In genomic region chr1:84619383-84620093, GRCh38 we compare ENCODE assay signal across 8 cellular contexts. TPM values are rescaled to one million over a fixed set of nuclear protein-coding genes. Genes with fewer than 3 reads are reported as not detected.
A peak's percentile ranks its signal among the peaks of the same experiment; 100 is the strongest.
DNase-seq lines count a peak whose midpoint lies in the region; ATAC-seq lines count a peak whose summit lies in the region.

No MANE protein-coding gene starts in this region.

- H3K36me3 ChIP-seq in mesodermal cell (ENCODE audit: control insufficient read depth, insufficient read depth, low read length), result no peaks in the 10 kb centered on the region

- no peak for ATAC-seq in HG02885 (IDR thresholded peaks at IDR 0.05; ENCODE audit: poor library complexity, unreplicated experiment)

- DNase-seq in SKM-1 treated with dmso at 0.1 percent for 144 hours (lab: John Stamatoyannopoulos, UW; ENCODE audit: unreplicated experiment), result peak; percentile 54
- DNase-seq in SKM-1 (lab: John Stamatoyannopoulos, UW; ENCODE audit: unreplicated experiment), result no peak
- DNase-seq in SK-MEL-5 (ENCODE audit: low read depth, low spot score), result peak; percentile 27
- DNase-seq in astrocyte of the hippocampus (ENCODE audit: low read depth, low spot score), result peak; percentile 71
- DNase-seq in stimulated activated CD8-positive, alpha-beta memory T cell treated with anti-CD3 and anti-CD28 coated beads, Interleukin-7, amount 100 ng/mL, for 48 hours (ENCODE audit: extremely low read depth in 1 of 2, low read depth in 1 of 2), result peak; percentile 38 to 80
- DNase-seq in epidermal melanocyte (ENCODE audit: insufficient read length, low spot score), result no peak

- in situ Hi-C loops in SK-MEL-5 (cut with HindIII; ENCODE audit: low pct_unique_long_range_greater_than_20kb, low sequenced_read_pairs), result loop anchor here (25.0 kb wide), 1 partner anchor 182 kb away; no protein-coding TSS in a partner anchor

- H3K4me1 ChIP-seq in mesodermal cell (ENCODE audit: control insufficient read depth, insufficient read depth, low read length, poor library complexity, severe bottlenecking), result peaks cover 14% of the 10 kb centered on the region

- H3K4me3 ChIP-seq in mesodermal cell (ENCODE audit: extremely low read depth, insufficient read depth, low read length, poor library complexity, severe bottlenecking), result no peak overlapping the region

- H3K27ac ChIP-seq in mesodermal cell (ENCODE audit: low read depth, low read length, severe bottlenecking), result peak overlapping the region; percentile 92

- peaks cover 7% of the 10 kb centered on the region for H3K9me3 ChIP-seq in mesodermal cell (ENCODE audit: control insufficient read depth, low read length)

- 60 to 73% methylated on average over 1 to 7 of the region's 9 CpGs for WGBS in mesodermal cell (ENCODE audit: insufficient coverage in 2 of 2), 2 experiments

RNA-seq across cellular contexts. Expression of gene CTBS, which starts 45.3 kb away (rescaled TPM):
- 12.2 and 13.6 TPM in 2 replicates for total RNA-seq in SK-MEL-5 (2014; rRNA removed; shearing (Covaris generic))
- polyA plus RNA-seq in SK-MEL-5 (2015; cell fraction: cytosol; rRNA removed), result 29.4 and 36.2 TPM in 2 replicates
- polyA plus RNA-seq in SK-MEL-5 (2015; cell fraction: nucleus; rRNA removed), result 12.5 and 13.7 TPM in 2 replicates
- polyA plus RNA-seq in mesodermal cell (2013, experiment 1 of 2), result 20.4 TPM
- polyA plus RNA-seq in mesodermal cell (2013, experiment 2 of 2), result 20.3 TPM

Comparison
In these comparisons a context has a peak if more than half of its experiments do, and no peak if none do; other contexts are left out.
1. DNase-seq: peak in SKM-1 treated with dmso at 0.1 percent for 144 hours (single experiment), SK-MEL-5 (single experiment), astrocyte of the hippocampus (single experiment) and stimulated activated CD8-positive, alpha-beta memory T cell treated with anti-CD3 and anti-CD28 coated beads, Interleukin-7, amount 100 ng/mL, for 48 hours (2 of 2); none in SKM-1 (single experiment) and epidermal melanocyte (single experiment).